Comparison of ENCODE assay signal across 7 cellular contexts in genomic region chr17:28101919-28102318, GRCh38.
"Had no signal": no experiment of that assay in that cellular context is flagged by ENCODE, and none has a peak within 500 bp of the region (broad histone marks: within the 10 kb centered on the region; RNA-seq: fewer than 3 reads in every experiment).

No MANE protein-coding gene starts in this region.

- H2AFZ ChIP-seq: GM23338 had no signal

- H3K4me2 ChIP-seq: GM23338 had no signal

- ATAC-seq: GM23338, HepG2 had no signal

- DNase-seq: H9, HCEC 1CT had no signal

- FAIRE-seq: H1, H54, HepG2 had no signal

- H3K4me3 ChIP-seq: GM23338 had no signal

- H3K27ac ChIP-seq: HL-60 had no signal
